In genomic region chr9:70510157-70510770, GRCh38 we compare ENCODE assay signal across 8 cellular contexts.
DNase-seq lines count a peak whose midpoint lies in the region; ATAC-seq lines count a peak whose summit lies in the region.

No MANE protein-coding gene starts in this region.

- no peaks in the 10 kb centered on the region for H3K36me3 Mint-ChIP-seq in activated naive CD8-positive, alpha-beta T cell treated with anti-CD3 and anti-CD28 coated beads, Interleukin-2, amount 50 U/mL, for 24 hours (ENCODE audit: low read depth)

- no peak overlapping the region for H3K9ac ChIP-seq in GM23248

- no peaks in the 10 kb centered on the region for H3K9me3 ChIP-seq in GM23248 (ENCODE audit: low read depth)

- H3K27me3 ChIP-seq in GM23248 (replicated peaks; ENCODE audit: insufficient read depth) = no peaks in the 10 kb centered on the region

- no peak overlapping the region for H3K27ac ChIP-seq in GM23248

- H3K4me3 Mint-ChIP-seq in activated naive CD8-positive, alpha-beta T cell treated with anti-CD3 and anti-CD28 coated beads, Interleukin-2, amount 50 U/mL, for 24 hours = no peak overlapping the region

- H3F3A ChIP-seq in GM23248 (ENCODE audit: insufficient read depth) = no peaks in the 10 kb centered on the region

- H3K27me3 Mint-ChIP-seq in activated naive CD8-positive, alpha-beta T cell treated with anti-CD3 and anti-CD28 coated beads, Interleukin-2, amount 50 U/mL, for 24 hours = no peaks in the 10 kb centered on the region

- no peaks in the 10 kb centered on the region for H3K79me2 ChIP-seq in GM23248 (ENCODE audit: insufficient read depth)

- in situ Hi-C loops in GM23248 (cut with MboI) = no loop called here

- H3K9me2 ChIP-seq in GM23248 (ENCODE audit: insufficient read depth) = no peaks in the 10 kb centered on the region

- no peak overlapping the region for H3K4me2 ChIP-seq in GM23248 (ENCODE audit: unreplicated experiment)

- no peaks in the 10 kb centered on the region for H3K9me3 Mint-ChIP-seq in activated naive CD8-positive, alpha-beta T cell treated with anti-CD3 and anti-CD28 coated beads, Interleukin-2, amount 50 U/mL, for 24 hours

- WGBS in GM23248 (ENCODE audit: low coverage in 1 of 2, low lambda C conversion rate in 2 of 2, missing lambda C conversion rate in 2 of 2), 2 experiments = 63 to 77% methylated on average over 3 of the region's 3 CpGs

- no peaks in the 10 kb centered on the region for H3K4me1 ChIP-seq in GM23248 (ENCODE audit: insufficient read depth)

- no peak overlapping the region for H2AFZ ChIP-seq in GM23248

- no peaks in the 10 kb centered on the region for H3K4me1 Mint-ChIP-seq in activated naive CD8-positive, alpha-beta T cell treated with anti-CD3 and anti-CD28 coated beads, Interleukin-2, amount 50 U/mL, for 24 hours

- H3K4me3 ChIP-seq in GM23248 = no peak overlapping the region

- no peaks in the 10 kb centered on the region for H3K36me3 ChIP-seq in GM23248 (ENCODE audit: low read depth)

- no peaks in the 10 kb centered on the region for H4K20me1 ChIP-seq in GM23248 (ENCODE audit: insufficient read depth)

- no peak overlapping the region for H3K27ac Mint-ChIP-seq in activated naive CD8-positive, alpha-beta T cell treated with anti-CD3 and anti-CD28 coated beads, Interleukin-2, amount 50 U/mL, for 24 hours

- peak; percentile 37 for DNase-seq in Ammon's horn (ENCODE audit: low spot score)
- peak; percentile 45 for DNase-seq in GM23248
- DNase-seq in activated naive CD8-positive, alpha-beta T cell treated with anti-CD3 and anti-CD28 coated beads, Interleukin-2, amount 50 U/mL, for 24 hours = peak; percentile 63
- peak; percentile 52 for DNase-seq in left lobe of liver (ENCODE audit: low spot score)
- DNase-seq in SIG-M5 treated with dmso at 0.1 percent for 504 hours (lab: John Stamatoyannopoulos, UW; ENCODE audit: unreplicated experiment) = no peak
- no peak for DNase-seq in medulla oblongata (ENCODE audit: extremely low spot score)

- ATAC-seq in activated naive CD8-positive, alpha-beta T cell treated with anti-CD3 and anti-CD28 coated beads, Interleukin-2, amount 50 U/mL, for 24 hours = no peak
- ATAC-seq in left lobe of liver = peak; percentile 77
- ATAC-seq in GM21360 (IDR thresholded peaks at IDR 0.05; ENCODE audit: unreplicated experiment) = no peak
- no peak for ATAC-seq in GM18520 (IDR thresholded peaks at IDR 0.05; ENCODE audit: unreplicated experiment)

Comparison
In these comparisons a context has a peak if more than half of its experiments do, and no peak if none do; other contexts are left out.
1. DNase-seq: peak in Ammon's horn (single experiment), GM23248 (single experiment), activated naive CD8-positive, alpha-beta T cell treated with anti-CD3 and anti-CD28 coated beads, Interleukin-2, amount 50 U/mL, for 24 hours (single experiment) and left lobe of liver (single experiment); none in SIG-M5 treated with dmso at 0.1 percent for 504 hours (single experiment) and medulla oblongata (single experiment).